9 cellular contexts compared by ENCODE assay signal in the genomic region with DNA sequence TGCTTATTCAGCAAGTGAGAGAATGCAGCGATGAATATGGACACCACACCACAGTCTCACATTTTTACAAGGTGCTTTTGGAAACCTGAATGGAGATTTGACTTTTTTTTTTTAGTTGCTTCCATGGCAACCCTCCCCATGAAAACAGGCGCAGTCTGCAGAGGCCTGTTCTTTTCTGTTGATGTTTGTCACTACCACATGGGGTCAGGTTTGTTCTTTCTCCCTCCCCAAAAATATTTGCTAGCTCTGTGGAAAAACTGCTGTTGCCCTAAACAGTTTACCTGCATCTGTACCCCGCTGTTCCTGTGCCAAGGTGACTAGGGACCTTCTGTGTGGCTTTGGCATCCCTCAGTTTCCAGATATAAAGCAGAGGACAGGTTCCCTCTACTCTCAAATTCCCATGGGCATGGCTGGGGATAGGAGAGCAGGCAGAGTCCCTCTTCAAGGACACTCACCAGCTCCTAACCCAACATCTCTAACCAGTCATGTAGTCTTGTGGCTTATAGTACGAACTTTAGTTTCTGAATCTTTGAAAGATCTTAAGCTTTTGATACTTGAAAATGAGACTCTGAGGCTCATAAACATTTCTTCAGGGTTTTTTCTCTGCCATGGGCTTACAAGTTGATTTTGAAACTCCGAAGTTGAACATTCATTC. TPM values are rescaled to one million over a fixed set of nuclear protein-coding genes. Genes with fewer than 3 reads are reported as not detected.
DNase-seq lines count a peak whose midpoint lies in the region; FAIRE-seq and TF ChIP-seq lines count a peak whose summit lies in the region.
"Had no signal": no experiment of that assay in that cellular context is flagged by ENCODE, and none has a peak within 500 bp of the region (broad histone marks: within the 10 kb centered on the region; RNA-seq: fewer than 3 reads in every experiment).

No MANE protein-coding gene starts in this region.

- 95 to 98% methylated on average over 5 of the region's 5 CpGs for WGBS in GM23248 (ENCODE audit: low coverage in 1 of 2, low lambda C conversion rate in 2 of 2, missing lambda C conversion rate in 2 of 2), 2 experiments

- no peaks in the 10 kb centered on the region for H4K20me1 ChIP-seq in GM23248 (ENCODE audit: insufficient read depth)

- peaks cover 23% of the 10 kb centered on the region for H3F3A ChIP-seq in GM23248 (ENCODE audit: insufficient read depth)

- H3K79me2 ChIP-seq in GM23248 (ENCODE audit: insufficient read depth): no peaks in the 10 kb centered on the region

- peaks cover 46% of the 10 kb centered on the region for H3K4me1 ChIP-seq in GM23248 (ENCODE audit: insufficient read depth)

- H3K36me3 ChIP-seq in KOPT-K1 (ENCODE audit: insufficient read depth, low read length) (no peaks in the 10 kb centered on the region), GM23248 (ENCODE audit: low read depth) (no peaks in the 10 kb centered on the region)

- H3K4me3 ChIP-seq in GM23248: no peak overlapping the region

- H3K27ac ChIP-seq in KOPT-K1 (ENCODE audit: low read depth, low read length, poor library complexity, severe bottlenecking) (peak overlapping the region; percentile 48), GM23248 (no peak overlapping the region)

- no peaks in the 10 kb centered on the region for H3K27me3 ChIP-seq in GM23248 (replicated peaks; ENCODE audit: insufficient read depth)

- H3K9me2 ChIP-seq in GM23248 (ENCODE audit: insufficient read depth): no peaks in the 10 kb centered on the region

- H3K9ac ChIP-seq in GM23248: no peak overlapping the region

- no peak for TF ChIP-seq POLR2A in GM12892 (IDR thresholded peaks at IDR 0.05; ENCODE audit: low read depth, low read length)

- in situ Hi-C loops in GM23248 (cut with MboI): no loop called here

- H3K9me3 ChIP-seq in KOPT-K1 (ENCODE audit: insufficient read depth, low read length, poor library complexity, severe bottlenecking): no peaks in the 10 kb centered on the region
- no peaks in the 10 kb centered on the region for H3K9me3 ChIP-seq in GM23248 (ENCODE audit: low read depth)

- H3K4me2 ChIP-seq in GM23248 (ENCODE audit: unreplicated experiment): no peak overlapping the region

- DNase-seq in stimulated activated naive CD4-positive, alpha-beta T cell (lab: John Stamatoyannopoulos, UW): peak; percentile 5 to 75 (median 54)
- no peak for DNase-seq in stimulated activated naive CD4-positive, alpha-beta T cell treated with Interleukin-2 at 50 U/mL for 16 hours (lab: John Stamatoyannopoulos, UW)
- DNase-seq in effector CD4-positive, alpha-beta T cell: peak; percentile 9
- DNase-seq in GM12892 (ENCODE audit: insufficient read length) (no peak), NCI-H1694 treated with DMSO at 0.1 percent for 48 hours (lab: John Stamatoyannopoulos, UW) (no peak), GM23248 (no peak), NCI-H446 treated with DMSO at 0.1 percent for 48 hours (lab: John Stamatoyannopoulos, UW) (no peak)

- no peak for FAIRE-seq in GM12892 (lab: Jason Lieb, UNC)
- FAIRE-seq: astrocyte had no signal

- H2AFZ ChIP-seq in GM23248: no peak overlapping the region

RNA-seq across cellular contexts. Expression of a gene that starts 14.7 kb away (rescaled TPM):
- 15.3 TPM for polyA plus RNA-seq in GM12892 (2012; ENCODE audit: missing spikeins)
- total RNA-seq in GM23248 (2014; rRNA removed; shearing (Covaris generic)): 6.1 and 11.2 TPM in 2 replicates
- 16.0 and 16.1 TPM in 2 replicates for polyA plus RNA-seq in GM23248 (2016; fragmentation: Nextera tagmentation; extraction: Ambion mirVana)

Comparison
In these comparisons a context has a peak if more than half of its experiments do, and no peak if none do; other contexts are left out.
1. DNase-seq: peak in stimulated activated naive CD4-positive, alpha-beta T cell (6 of 6) and effector CD4-positive, alpha-beta T cell (single experiment); none in stimulated activated naive CD4-positive, alpha-beta T cell treated with Interleukin-2 at 50 U/mL for 16 hours (single experiment), GM12892 (single experiment), NCI-H1694 treated with DMSO at 0.1 percent for 48 hours (single experiment), GM23248 (single experiment) and NCI-H446 treated with DMSO at 0.1 percent for 48 hours (single experiment).